ENCODE assay signal across 8 cellular contexts in genomic region chr5:611731-612486, GRCh38. TPM values are rescaled to one million over a fixed set of nuclear protein-coding genes. Genes with fewer than 3 reads are reported as not detected.
A peak's percentile ranks its signal among the peaks of the same experiment; 100 is the strongest.
DNase-seq lines count a peak whose midpoint lies in the region; ATAC-seq and TF ChIP-seq lines count a peak whose summit lies in the region.

Gene CEP72, plus strand, starts transcription at chr5:612340. Its CDS starts 22 bp downstream, at chr5:612362.

- peak within 1 kb of the TSS; percentile 87 for H3K27ac Mint-ChIP-seq in central memory CD8-positive, alpha-beta T cell (ENCODE audit: low read depth)

- DNase-seq in AG08395 (ENCODE audit: low spot score), result peak; percentile 99
- peak; percentile 94 for DNase-seq in NCI-H345 (lab: John Stamatoyannopoulos, UW)
- peak; percentile 79 to 83 for DNase-seq in central memory CD8-positive, alpha-beta T cell (ENCODE audit: low spot score in 2 of 2)
- DNase-seq in kidney epithelial cell (ENCODE audit: low read depth), result peak; percentile 28
- DNase-seq in stimulated activated CD4-positive, alpha-beta T cell treated with anti-CD3 and anti-CD28 coated beads, Interleukin-15, amount 100 ng/mL, for 1 hour (ENCODE audit: low read depth in 1 of 2, low spot score in 1 of 2), result peak; percentile 90 to 93

- no peaks in the 10 kb centered on the region for H3K36me3 ChIP-seq in kidney epithelial cell (ENCODE audit: control insufficient read depth, insufficient read depth, low read length)

- no peaks in the 10 kb centered on the region for H3K27me3 ChIP-seq in kidney epithelial cell (ENCODE audit: control insufficient read depth, insufficient read depth, low read length)

- H3K4me3 Mint-ChIP-seq in central memory CD8-positive, alpha-beta T cell, result peak within 1 kb of the TSS; percentile 91

- H3K4me1 Mint-ChIP-seq in central memory CD8-positive, alpha-beta T cell, result peaks cover 55% of the 10 kb centered on the region

- H3K4me3 ChIP-seq in kidney epithelial cell (ENCODE audit: low read depth, low read length), result peak within 1 kb of the TSS; percentile 65

- no peak for TF ChIP-seq CTCF in kidney epithelial cell (IDR thresholded peaks at IDR 0.05; ENCODE audit: insufficient read depth, low read length, poor library complexity, severe bottlenecking)

- H3K9me3 Mint-ChIP-seq in central memory CD8-positive, alpha-beta T cell, result no peaks in the 10 kb centered on the region

- peak; percentile 79 for ATAC-seq in GM18907 (IDR thresholded peaks at IDR 0.05; ENCODE audit: unreplicated experiment)
- ATAC-seq in HG03139 (IDR thresholded peaks at IDR 0.05; ENCODE audit: unreplicated experiment), result peak; percentile 76
- peak; percentile 87 to 90 for ATAC-seq in activated CD4-positive, CD25-positive, alpha-beta regulatory T cell treated with anti-CD3 and anti-CD28 coated beads, Interleukin-2, amount 50 U/mL, for 24 hours
- peak; percentile 92 for ATAC-seq in central memory CD8-positive, alpha-beta T cell (replicated peaks; ENCODE audit: extremely low read depth, poor library complexity, severe bottlenecking)

- peaks cover 10% of the 10 kb centered on the region for H3K36me3 Mint-ChIP-seq in central memory CD8-positive, alpha-beta T cell (ENCODE audit: insufficient read depth)

- peaks cover 17% of the 10 kb centered on the region for H3K27me3 Mint-ChIP-seq in central memory CD8-positive, alpha-beta T cell

RNA-seq across cellular contexts. Expression of gene CEP72, which starts in this region (rescaled TPM):
- 2.7 and 4.8 TPM in 2 replicates for total RNA-seq in kidney epithelial cell

Comparison
In these comparisons a context has a peak if more than half of its experiments do, and no peak if none do; other contexts are left out.
1. Peak in every context shown above with its lines: DNase-seq, ATAC-seq and H3K4me3 ChIP-seq.
2. DNase-seq: peak in every context shown above with its lines; median percentile 99 in AG08395; 94 in NCI-H345; 92 in stimulated activated CD4-positive, alpha-beta T cell treated with anti-CD3 and anti-CD28 coated beads, Interleukin-15, amount 100 ng/mL, for 1 hour; 81 in central memory CD8-positive, alpha-beta T cell; 28 in kidney epithelial cell.